Comparison of ENCODE assay signal across 9 cellular contexts in the genomic region with DNA sequence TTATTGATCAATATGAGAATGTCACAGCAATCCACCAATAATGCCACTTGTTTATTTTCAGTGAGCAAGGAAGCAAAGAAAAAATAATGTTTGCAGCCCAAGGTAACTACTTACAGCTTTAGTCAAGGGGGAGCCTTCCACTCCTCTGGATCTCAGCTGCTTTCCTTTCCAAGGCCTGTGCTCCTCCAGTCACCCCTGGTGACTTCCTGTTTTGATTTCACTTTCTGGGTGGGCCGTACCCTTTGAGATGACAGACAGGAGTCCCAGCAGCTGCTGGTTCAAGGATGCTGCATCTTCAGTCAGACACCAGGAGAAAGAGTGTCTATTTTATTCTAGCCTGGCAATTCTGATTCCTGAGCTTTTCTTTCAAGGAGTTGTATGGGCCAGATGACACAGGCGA. TPM values are rescaled to one million over a fixed set of nuclear protein-coding genes. Genes with fewer than 3 reads are reported as not detected.
DNase-seq lines count a peak whose midpoint lies in the region; ATAC-seq lines count a peak whose summit lies in the region.
"Had no signal": no experiment of that assay in that cellular context is flagged by ENCODE, and none has a peak within 500 bp of the region (broad histone marks: within the 10 kb centered on the region; RNA-seq: fewer than 3 reads in every experiment).

No MANE protein-coding gene starts in this region.

- 29% methylated on average over 2 of the region's 2 CpGs for WGBS in thymus

- DNase-seq in Right ventricle myocardium superior (no peak), cardiac septum (ENCODE audit: low spot score) (no peak), hepatic stellate cell (ENCODE audit: low spot score) (peak; percentile 9), NCI-H345 treated with DMSO at 0.1 percent for 48 hours (lab: John Stamatoyannopoulos, UW; ENCODE audit: unreplicated experiment) (no peak), NCI-H2196 (lab: John Stamatoyannopoulos, UW; ENCODE audit: unreplicated experiment) (no peak)
- DNase-seq in activated CD4-positive, CD25-positive, alpha-beta regulatory T cell treated with anti-CD3 and anti-CD28 coated beads, Interleukin-2, amount 50 U/mL, for 72 hours = peak; percentile 34

- no peaks in the 10 kb centered on the region for H3K36me3 ChIP-seq in thymus (ENCODE audit: control insufficient read depth, insufficient read depth)

- no peaks in the 10 kb centered on the region for H3K9me3 ChIP-seq in thymus (ENCODE audit: control insufficient read depth)

- no peaks in the 10 kb centered on the region for H3K4me1 ChIP-seq in thymus (ENCODE audit: control insufficient read depth, insufficient read depth, low read length)

- intact Hi-C loops in Right ventricle myocardium superior (cut with DNase I) = no loop called here
- intact Hi-C loops in cardiac septum (cut with DNase I) = no loop called here

- H3K4me3 ChIP-seq in thymus (ENCODE audit: low read length) = peak overlapping the region; percentile 33
- H3K4me3 ChIP-seq: lung had no signal

- peak overlapping the region; percentile 52 for H3K27ac ChIP-seq in thymus (ENCODE audit: low read depth)

- H3K27me3 ChIP-seq in thymus (ENCODE audit: control insufficient read depth, insufficient read depth) = no peaks in the 10 kb centered on the region

- ATAC-seq in Right ventricle myocardium superior (ENCODE audit: poor library complexity) = peak; percentile 60
- ATAC-seq in HG03432 (IDR thresholded peaks at IDR 0.05; ENCODE audit: unreplicated experiment) = peak; percentile 89

RNA-seq across cellular contexts. Expression of a gene that starts 5.6 kb away (rescaled TPM):
- total RNA-seq in Right ventricle myocardium superior (1.9 TPM), cardiac septum (3.1 TPM)
- polyA plus RNA-seq in thymus = 10.5 TPM

RNA-seq across cellular contexts. Expression of a gene that starts 35.2 kb away (rescaled TPM):
- 3.7 TPM for total RNA-seq in Right ventricle myocardium superior
- total RNA-seq in cardiac septum = 1.2 TPM
- 12.4 TPM for polyA plus RNA-seq in thymus

RNA-seq across cellular contexts. Expression of a gene that starts 49.4 kb away (rescaled TPM):
- total RNA-seq in Right ventricle myocardium superior (1.7 TPM), cardiac septum (0.30 TPM)
- polyA plus RNA-seq in thymus = 2.2 TPM

RNA-seq across cellular contexts. Expression of a gene that starts 51.1 kb away (rescaled TPM):
- total RNA-seq in Right ventricle myocardium superior = 465 TPM
- 366 TPM for total RNA-seq in cardiac septum
- polyA plus RNA-seq in thymus = 3,585 TPM

Comparison
In these comparisons a context has a peak if more than half of its experiments do, and no peak if none do; other contexts are left out.
1. DNase-seq: peak in activated CD4-positive, CD25-positive, alpha-beta regulatory T cell treated with anti-CD3 and anti-CD28 coated beads, Interleukin-2, amount 50 U/mL, for 72 hours (single experiment) and hepatic stellate cell (single experiment); none in Right ventricle myocardium superior (single experiment), cardiac septum (single experiment), NCI-H345 treated with DMSO at 0.1 percent for 48 hours (single experiment) and NCI-H2196 (single experiment).